15 cellular contexts compared by ENCODE assay signal in the genomic region with DNA sequence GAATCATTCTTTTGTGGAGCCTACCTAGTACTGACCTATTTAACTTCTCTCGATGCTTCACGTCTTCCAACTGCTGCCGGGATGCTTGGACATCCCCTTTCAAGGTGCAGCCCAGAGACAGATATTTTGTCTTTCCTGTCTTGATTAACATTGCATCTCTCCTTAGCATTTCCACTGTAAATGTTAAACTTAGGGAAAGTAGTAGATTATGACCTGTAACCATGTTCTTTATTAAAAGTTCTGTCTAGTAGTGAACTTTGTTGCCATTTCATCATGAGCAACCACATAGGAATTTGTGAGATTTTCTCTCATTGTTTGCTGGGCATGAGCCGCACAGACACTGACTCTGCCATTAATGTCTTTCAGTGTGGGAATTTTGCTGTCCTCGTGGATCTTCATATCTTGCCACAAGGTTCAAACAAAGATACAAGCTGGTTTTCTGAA.
DNase-seq lines count a peak whose midpoint lies in the region; ATAC-seq, FAIRE-seq and TF ChIP-seq lines count a peak whose summit lies in the region.
"Had no signal": no experiment of that assay in that cellular context is flagged by ENCODE, and none has a peak within 500 bp of the region (broad histone marks: within the 10 kb centered on the region; RNA-seq: fewer than 3 reads in every experiment).

No MANE protein-coding gene starts in this region.

- H3K18ac ChIP-seq in IMR-90 (ENCODE audit: low read depth, low read length) = no peak overlapping the region

- peaks cover 3% of the 10 kb centered on the region for H3K9me1 ChIP-seq in IMR-90 (ENCODE audit: insufficient read depth, low read length)

- CTCF ChIA-PET in IMR-90 (lab: Yijun Ruan, JAX) (interaction anchor here (0.9 to 1.4 kb wide), 2 partner anchors 106 to 115 kb away, joined by 3 read pairs; no protein-coding TSS in a partner anchor), HepG2 (lab: Yijun Ruan, JAX; ENCODE audit: low intra/inter-chr PET ratio, low total read pairs) (no interaction called here)

- H2BK15ac ChIP-seq in IMR-90 (ENCODE audit: low read depth, low read length) = peak overlapping the region; percentile 57; the same call in 1 of the 3 replicates

- 0 out of 2 replicates have a peak overlapping the region, but pooled peaks have one; percentile 41 for H2AK5ac ChIP-seq in IMR-90 (ENCODE audit: low read depth, low read length)

- H3K4me1 Mint-ChIP-seq in activated T-helper 17 cell treated with anti-CD3 and anti-CD28 coated beads, Interleukin-2, amount 50 U/mL, for 72 hours = peaks cover 7% of the 10 kb centered on the region

- no peak overlapping the region for H3K23ac ChIP-seq in IMR-90 (ENCODE audit: low read depth, low read length)

- no peaks in the 10 kb centered on the region for H3K27me3 ChIP-seq in IMR-90 (ENCODE audit: control insufficient read depth, insufficient read depth, low read length)
- no peaks in the 10 kb centered on the region for H3K27me3 ChIP-seq in HepG2 (ENCODE audit: control insufficient read depth in 1 of 2, insufficient read depth in 2 of 2, low read length in 2 of 2)
- H3K27me3 ChIP-seq: right atrium auricular region had no signal

- H3K9ac ChIP-seq in IMR-90 (ENCODE audit: low read depth, low read length) (no peak overlapping the region), HepG2 (ENCODE audit: insufficient read depth, low read depth, low read length) (peak overlapping the region; percentile 13)

- H3K56ac ChIP-seq in IMR-90 (ENCODE audit: extremely low read depth, insufficient read depth, low read length) = no peak overlapping the region

- WGBS in IMR-90 (ENCODE audit: extremely low coverage in 2 of 2, insufficient read length in 1 of 2), 2 experiments = 78% methylated on average over 3 of the region's 5 CpGs; no CpG with 5 or more reads in 1 of the 2 experiments
- WGBS in HepG2 (ENCODE audit: low lambda C conversion rate) = 61% methylated on average over 5 of the region's 5 CpGs

- intact Hi-C loops in IMR-90 (cut with micrococcal nuclease) (loop anchor here (5.0 to 10.0 kb wide), 5 partner anchors 96 to 799 kb away; no protein-coding TSS in a partner anchor), HepG2 (cut with micrococcal nuclease; ENCODE audit: unreplicated experiment) (loop anchor here (1.0 to 10.0 kb wide), 4 partner anchors 9 to 389 kb away; no protein-coding TSS in a partner anchor)

- dilution Hi-C loops in IMR-90 (cut with HindIII; ENCODE audit: low sequenced_read_pairs, unreplicated experiment) = no loop called here

- no peak overlapping the region for H3K27ac ChIP-seq in IMR-90 (ENCODE audit: insufficient read depth, low read length)
- H3K27ac ChIP-seq in HepG2 (ENCODE audit: extremely low read length, insufficient read depth, low read length) = peak overlapping the region; percentile 61
- H3K27ac ChIP-seq: right atrium auricular region had no signal

- H3K4ac ChIP-seq in IMR-90 (ENCODE audit: low read depth, low read length) = peak overlapping the region; percentile 61; the same call in 1 of the 2 replicates

- H4K8ac ChIP-seq in IMR-90 (ENCODE audit: low read depth in 2 of 2, low read length in 2 of 2) = no peak overlapping the region; a peak in 1 of 4 replicates

- peak overlapping the region; percentile 45 for H2BK120ac ChIP-seq in IMR-90 (ENCODE audit: low read depth, low read length)

- no peak overlapping the region for H3K4me3 Mint-ChIP-seq in activated T-helper 17 cell treated with anti-CD3 and anti-CD28 coated beads, Interleukin-2, amount 50 U/mL, for 72 hours

- peaks cover 17% of the 10 kb centered on the region for H3K4me1 ChIP-seq in IMR-90 (ENCODE audit: control insufficient read depth, insufficient read depth, low read length)
- peaks cover 90% of the 10 kb centered on the region for H3K4me1 ChIP-seq in HepG2 (ENCODE audit: insufficient read depth, low read length)

- H2AK9ac ChIP-seq in IMR-90 (replicated peaks; ENCODE audit: low read depth, low read length, poor library complexity) = no peak overlapping the region

- peaks cover 25% of the 10 kb centered on the region for H3K36me3 Mint-ChIP-seq in activated T-helper 17 cell treated with anti-CD3 and anti-CD28 coated beads, Interleukin-2, amount 50 U/mL, for 72 hours (ENCODE audit: low read depth)

- peak; percentile 76 for DNase-seq in A172 (ENCODE audit: low spot score)
- peak; percentile 66 for DNase-seq in IMR-90
- DNase-seq in choroid plexus epithelial cell (ENCODE audit: low read depth) = peak; percentile 78
- peak; percentile 91 for DNase-seq in HepG2 (ENCODE audit: low spot score)
- no peak for DNase-seq in NCI-H1417 (lab: John Stamatoyannopoulos, UW)
- DNase-seq in activated CD4-positive, alpha-beta T cell treated with anti-CD3 and anti-CD28 coated beads for 48 hours = no peak
- DNase-seq: activated T-cell treated with anti-CD3 and anti-CD28 coated beads for 4 hours, DMS79 treated with DMSO at 0.1 percent for 48 hours, head of caudate nucleus, mesendoderm, NCI-H146 had no signal

- in situ Hi-C loops in IMR-90 (cut with MboI; ENCODE audit: low sequenced_read_pairs) = no loop called here
- in situ Hi-C loops in HepG2 (cut with HindIII; ENCODE audit: extremely low pct_ligation_motif_present, low pct_unique_long_range_greater_than_20kb) = loop anchor here (5.0 to 10.0 kb wide), 2 partner anchors 716 to 989 kb away; no protein-coding TSS in a partner anchor

- TF ChIP-seq CTCF in IMR-90 (conservative IDR thresholded peaks at IDR 0.05; ENCODE audit: low read depth, low read length) (no peak), choroid plexus epithelial cell (conservative IDR thresholded peaks at IDR 0.05; ENCODE audit: low read depth, low read length) (no peak), HepG2 (CRISPR knock-in tag; IDR thresholded peaks at IDR 0.05) (no peak)

- no peak overlapping the region for H3K4me3 ChIP-seq in IMR-90 (ENCODE audit: insufficient read depth, low read depth, low read length)
- no peak overlapping the region for H3K4me3 ChIP-seq in choroid plexus epithelial cell (ENCODE audit: low read depth, low read length)
- H3K4me3 ChIP-seq in HepG2 (replicated peaks in 1 of 3; ENCODE audit: insufficient read depth in 1 of 3, low read depth in 2 of 3, low read length in 3 of 3) = no peak overlapping the region
- H3K4me3 ChIP-seq: right atrium auricular region had no signal

- peak; percentile 50 to 74; a peak in 3 of 4 replicates for TF ChIP-seq EP300 in HepG2 (IDR thresholded peaks at IDR 0.05; ENCODE audit: low read depth in 2 of 2, low read length in 2 of 2)
- peak; percentile 53; the same call in 1 of the 2 replicates for TF ChIP-seq EP300 in HepG2 (CRISPR knock-in tag; IDR thresholded peaks at IDR 0.05; ENCODE audit: borderline replicate concordance)

- H3K14ac ChIP-seq in IMR-90 (replicated peaks; ENCODE audit: low read depth, low read length) = 0 out of 2 replicates have a peak overlapping the region, but pooled peaks have one; percentile 47

- BruUV-seq in IMR-90 (replicated peaks; lab: Mats Ljungman, UMichigan) (no TSS peak), HepG2 (replicated peaks; lab: Mats Ljungman, UMichigan) (no TSS peak)

- no peak for TF ChIP-seq RAD21 in IMR-90 (IDR thresholded peaks at IDR 0.05; ENCODE audit: low read length)
- no peak for TF ChIP-seq RAD21 in HepG2 (CRISPR knock-in tag; IDR thresholded peaks at IDR 0.05)

- H2AFZ ChIP-seq in IMR-90 (replicated peaks; ENCODE audit: low read length, poor library complexity) = no peak overlapping the region
- H2AFZ ChIP-seq in HepG2 (ENCODE audit: low read length) = no peak overlapping the region

- H3K79me2 ChIP-seq in HepG2 (ENCODE audit: insufficient read depth, low read length) = peaks cover 2% of the 10 kb centered on the region

- H2BK5ac ChIP-seq in IMR-90 (ENCODE audit: low read depth, low read length, poor library complexity, severe bottlenecking) = no peak overlapping the region

- H2BK20ac ChIP-seq in IMR-90 (ENCODE audit: low read depth, low read length) = peak overlapping the region; percentile 27; the same call in 1 of the 2 replicates

- no peak for TF ChIP-seq POLR2A in IMR-90 (IDR thresholded peaks at IDR 0.05; ENCODE audit: low read depth, low read length)
- no peak for TF ChIP-seq POLR2A in HepG2 (IDR thresholded peaks at IDR 0.05; ENCODE audit: insufficient read depth in 1 of 2, low read depth in 2 of 2, low read length in 2 of 2)

- H3K36me3 ChIP-seq in IMR-90 (ENCODE audit: control insufficient read depth, insufficient read depth, low read length) (no peaks in the 10 kb centered on the region), HepG2 (replicated peaks in 1 of 2; ENCODE audit: control insufficient read depth in 1 of 2, insufficient read depth in 2 of 2, low read length in 2 of 2) (peaks cover 0 to 2% of the 10 kb centered on the region in 2 experiments; a peak in 3 of 5 replicates)
- H3K36me3 ChIP-seq: right atrium auricular region had no signal

- H3K4me2 ChIP-seq in IMR-90 (ENCODE audit: low read depth, low read length) (peak overlapping the region; percentile 8; the same call in 1 of the 2 replicates), HepG2 (ENCODE audit: low read depth, low read length) (peak overlapping the region; percentile 18; the same call in 1 of the 2 replicates)

- H4K91ac ChIP-seq in IMR-90 (ENCODE audit: insufficient read depth, low read depth, low read length) = no peak overlapping the region; the same call in 1 of the 2 replicates

- H4K20me1 ChIP-seq in IMR-90 (ENCODE audit: insufficient read depth, low read length) (no peaks in the 10 kb centered on the region; the same call in 1 of the 2 replicates), HepG2 (ENCODE audit: insufficient read depth, low read length) (no peaks in the 10 kb centered on the region)

- no peaks in the 10 kb centered on the region for H3K9me3 Mint-ChIP-seq in activated T-helper 17 cell treated with anti-CD3 and anti-CD28 coated beads, Interleukin-2, amount 50 U/mL, for 72 hours

- peak; percentile 16; the same call in 1 of the 2 replicates for ATAC-seq in IMR-90 (ENCODE audit: low read depth)
- ATAC-seq in HepG2 = peak; percentile 86
- ATAC-seq in HG02938 (IDR thresholded peaks at IDR 0.05; ENCODE audit: unreplicated experiment) = no peak
- no peak for ATAC-seq in activated T-helper 17 cell treated with anti-CD3 and anti-CD28 coated beads, Interleukin-2, amount 50 U/mL, for 72 hours (replicated peaks)

- H3K9me3 ChIP-seq in IMR-90 (ENCODE audit: control insufficient read depth, insufficient read depth, low read length) (no peaks in the 10 kb centered on the region), HepG2 (ENCODE audit: low read length) (no peaks in the 10 kb centered on the region)
- H3K9me3 ChIP-seq: right atrium auricular region had no signal

- H3K79me1 ChIP-seq in IMR-90 (ENCODE audit: low read depth in 1 of 2, low read length in 2 of 2) = peaks cover 4 to 9% of the 10 kb centered on the region in 2 experiments; a peak in 2 of 4 replicates

- H3K27me3 Mint-ChIP-seq in activated T-helper 17 cell treated with anti-CD3 and anti-CD28 coated beads, Interleukin-2, amount 50 U/mL, for 72 hours = no peaks in the 10 kb centered on the region

- no peak overlapping the region for H3K27ac Mint-ChIP-seq in activated T-helper 17 cell treated with anti-CD3 and anti-CD28 coated beads, Interleukin-2, amount 50 U/mL, for 72 hours

- no peak for FAIRE-seq in HepG2 (lab: Jason Lieb, UNC)
- FAIRE-seq: TTC549 had no signal

- POLR2A ChIA-PET in IMR-90 (lab: Charles Lee; ENCODE audit: unreplicated experiment) (no interaction called here), HepG2 (lab: Yijun Ruan, JAX) (interaction anchor here (1.8 to 3.8 kb wide), 4 partner anchors 9 to 121 kb away, joined by 5 to 34 read pairs (median 10); a partner anchor contains a TSS)

- no peak overlapping the region for H4K5ac ChIP-seq in IMR-90 (ENCODE audit: low read depth, low read length)

Comparison
In these comparisons a context has a peak if more than half of its experiments do, and no peak if none do; other contexts are left out.
1. DNase-seq: peak in A172 (single experiment), IMR-90 (single experiment), choroid plexus epithelial cell (single experiment) and HepG2 (single experiment); none in NCI-H1417 (0 of 3) and activated CD4-positive, alpha-beta T cell treated with anti-CD3 and anti-CD28 coated beads for 48 hours (single experiment).
2. ATAC-seq: peak in IMR-90 (single experiment) and HepG2 (single experiment); none in HG02938 (single experiment) and activated T-helper 17 cell treated with anti-CD3 and anti-CD28 coated beads, Interleukin-2, amount 50 U/mL, for 72 hours (single experiment).